Comparison of ENCODE assay signal across 1 cellular context in genomic region chr5:85452322-85453025, GRCh38.
TF ChIP-seq lines count a peak whose summit lies in the region.

No MANE protein-coding gene starts in this region.

TF ChIP-seq in K562, 482 proteins besides CTCF, POLR2A, EP300 and RAD21 (continued from another document and continues in another):
- TF ChIP-seq CEBPZ (IDR thresholded peaks at IDR 0.05; ENCODE audit: borderline replicate concordance, low read depth, low read length) (no peak), TEAD2 (tag; IDR thresholded peaks at IDR 0.05) (peak; percentile 62; the same call in 1 of the 2 replicates), ZC3H8 (IDR thresholded peaks at IDR 0.05) (no peak), TCF15 (CRISPR knock-in tag; IDR thresholded peaks at IDR 0.05) (no peak), MIER1 (IDR thresholded peaks at IDR 0.05; ENCODE audit: low read depth) (no peak), KDM4B (IDR thresholded peaks at IDR 0.05; ENCODE audit: borderline replicate concordance in 2 of 2, low read depth in 1 of 2) (no peak), ZNF140 (CRISPR knock-in tag; IDR thresholded peaks at IDR 0.05) (no peak), HINFP (tag; conservative IDR thresholded peaks at IDR 0.05; ENCODE audit: low read depth) (no peak), DEAF1 (CRISPR knock-in tag; IDR thresholded peaks at IDR 0.05) (no peak), DMBX1 (CRISPR knock-in tag; IDR thresholded peaks at IDR 0.05; ENCODE audit: borderline replicate concordance) (no peak), CC2D1A (IDR thresholded peaks at IDR 0.05) (no peak), MAFK (IDR thresholded peaks at IDR 0.05; ENCODE audit: low read length) (peak; percentile 88), FOXJ3 (CRISPR knock-in tag; IDR thresholded peaks at IDR 0.05) (no peak), POLR2H (tag; IDR thresholded peaks at IDR 0.05; ENCODE audit: low read depth) (no peak), NEUROD1 (IDR thresholded peaks at IDR 0.05; ENCODE audit: borderline replicate concordance, low read depth, low read length, partially characterized antibody) (peak; percentile 20), MNT (conservative IDR thresholded peaks at IDR 0.05) (no peak), ZNF311 (CRISPR knock-in tag; IDR thresholded peaks at IDR 0.05) (no peak), VEZF1 (CRISPR knock-in tag; IDR thresholded peaks at IDR 0.05) (peak; percentile 80), FOXP1 (CRISPR knock-in tag; IDR thresholded peaks at IDR 0.05) (no peak), GTF3C2 (IDR thresholded peaks at IDR 0.05; ENCODE audit: borderline replicate concordance, extremely low read depth, insufficient read length) (no peak), ZNF324 (CRISPR knock-in tag; IDR thresholded peaks at IDR 0.05) (no peak), ZNF511 (CRISPR knock-in tag; IDR thresholded peaks at IDR 0.05) (no peak), RB1 (IDR thresholded peaks at IDR 0.05; ENCODE audit: low read depth) (no peak), DPF2 (IDR thresholded peaks at IDR 0.05) (peak; percentile 65), ZNF740 (CRISPR knock-in tag; IDR thresholded peaks at IDR 0.05) (no peak), ZNF740 (tag; IDR thresholded peaks at IDR 0.05) (no peak), ZNF224 (CRISPR knock-in tag; IDR thresholded peaks at IDR 0.05) (no peak), FOXO4 (CRISPR knock-in tag; IDR thresholded peaks at IDR 0.05) (no peak), TBL1XR1 (IDR thresholded peaks at IDR 0.05; ENCODE audit: low read length in 2 of 2) (no peak), TAF15 (IDR thresholded peaks at IDR 0.05; ENCODE audit: low read depth, low read length) (no peak), JUND (IDR thresholded peaks at IDR 0.05; ENCODE audit: borderline replicate concordance, low read depth, low read length) (peak; percentile 89), JUND (tag; IDR thresholded peaks at IDR 0.05; ENCODE audit: borderline replicate concordance, low read depth, low read length) (peak; percentile 87), NR3C1 (CRISPR knock-in tag; IDR thresholded peaks at IDR 0.05) (no peak), ZNF347 (CRISPR knock-in tag; IDR thresholded peaks at IDR 0.05; ENCODE audit: low read depth) (no peak), FOSL1 (tag; conservative IDR thresholded peaks at IDR 0.05) (peak; percentile 96), ZNF445 (CRISPR knock-in tag; IDR thresholded peaks at IDR 0.05; ENCODE audit: low read depth) (no peak), SMARCC2 (IDR thresholded peaks at IDR 0.05; ENCODE audit: low read depth) (peak; percentile 26; the same call in 1 of the 2 replicates), ZFP36 (IDR thresholded peaks at IDR 0.05; ENCODE audit: low read depth, low read length, partially characterized antibody) (no peak), TAF7 (tag; IDR thresholded peaks at IDR 0.05) (no peak), SMAD1 (IDR thresholded peaks at IDR 0.05; ENCODE audit: low read depth, low read length, partially characterized antibody) (no peak), ZNF778 (CRISPR knock-in tag; IDR thresholded peaks at IDR 0.05) (no peak), ZNF830 (CRISPR knock-in tag; IDR thresholded peaks at IDR 0.05) (no peak), SMAD2 (IDR thresholded peaks at IDR 0.05; ENCODE audit: low read depth, low read length) (no peak), C11orf30 (IDR thresholded peaks at IDR 0.05; ENCODE audit: low read depth) (peak; percentile 96), NR1H2 (CRISPR knock-in tag; IDR thresholded peaks at IDR 0.05) (no peak)
